ENCODE assay signal across 17 cellular contexts in genomic region chr6:36285187-36285612, GRCh38. TPM values are rescaled to one million over a fixed set of nuclear protein-coding genes. Genes with fewer than 3 reads are reported as not detected.
A peak's percentile ranks its signal among the peaks of the same experiment; 100 is the strongest.
DNase-seq lines count a peak whose midpoint lies in the region; ATAC-seq and TF ChIP-seq lines count a peak whose summit lies in the region.
"Had no signal": no experiment of that assay in that cellular context is flagged by ENCODE, and none has a peak within 500 bp of the region (broad histone marks: within the 10 kb centered on the region; RNA-seq: fewer than 3 reads in every experiment).

No MANE protein-coding gene starts in this region.

- peak; percentile 87 for DNase-seq in GM23338 (ENCODE audit: low spot score)
- DNase-seq in NOMO-1 treated with DMSO at 0.1 percent for 48 hours (lab: John Stamatoyannopoulos, UW; ENCODE audit: unreplicated experiment): peak; percentile 26
- DNase-seq in cerebellum (ENCODE audit: low spot score): peak; percentile 61
- peak; percentile 87 for DNase-seq in neural progenitor cell (ENCODE audit: low spot score)
- no peak for DNase-seq in CD4-positive, alpha-beta memory T cell
- DNase-seq in NCI-H2081 (lab: John Stamatoyannopoulos, UW): no peak
- DNase-seq in DMS114 treated with DMSO at 0.1 percent for 48 hours (lab: John Stamatoyannopoulos, UW; ENCODE audit: unreplicated experiment): no peak
- DNase-seq: activated CD4-positive, alpha-beta memory T cell treated with anti-CD3 and anti-CD28 coated beads, Interleukin-2, amount 10 ng/mL, durations not matched to agents 7 days and 5 days; amniotic stem cell; NCI-H2171 treated with DMSO at 0.1 percent for 48 hours; pancreas; SJCRH30 had no signal

- H3K27ac ChIP-seq in GM23338 (ENCODE audit: low read depth) (no peak overlapping the region), neural progenitor cell (no peak overlapping the region)
- no peak overlapping the region for H3K27ac ChIP-seq in CD4-positive, alpha-beta memory T cell (ENCODE audit: low read depth, low read length)
- H3K27ac ChIP-seq: coronary artery, pancreas, SJCRH30 had no signal

- H3K4me3 ChIP-seq in GM23338: no peak overlapping the region
- no peak overlapping the region for H3K4me3 ChIP-seq in neural progenitor cell
- no peak overlapping the region for H3K4me3 ChIP-seq in CD4-positive, alpha-beta memory T cell (ENCODE audit: low read length in 2 of 2)
- H3K4me3 ChIP-seq: coronary artery, pancreas, SJCRH30 had no signal

- CTCF ChIA-PET in CD4-positive, alpha-beta memory T cell (lab: Charles Lee; ENCODE audit: partially characterized antibody): interaction anchor here (2.9 kb wide), 1 partner anchor 17 kb away, joined by 13 read pairs; no protein-coding TSS in a partner anchor

- H3K9me3 Mint-ChIP-seq in GM23338 (no peaks in the 10 kb centered on the region), neural progenitor cell (no peaks in the 10 kb centered on the region)
- peaks cover 0 to 3% (median 0%) of the 10 kb centered on the region in 8 donors for H3K9me3 Mint-ChIP-seq in CD4-positive, alpha-beta memory T cell
- H3K9me3 Mint-ChIP-seq: activated CD4-positive, alpha-beta memory T cell treated with anti-CD3 and anti-CD28 coated beads, Interleukin-2, amount 10 ng/mL, durations not matched to agents 7 days and 5 days; stimulated activated naive CD8-positive, alpha-beta T cell treated with anti-CD3 and anti-CD28 coated beads, Interleukin-15, Interleukin-2, amounts not matched to agents 100 ng/mL and 50 ng/mL, for 24 hours had no signal

- ATAC-seq in GM23338: peak; percentile 98
- no peak for ATAC-seq in HG03175 (IDR thresholded peaks at IDR 0.05; ENCODE audit: unreplicated experiment)
- ATAC-seq: pancreas had no signal

- peaks cover 3% of the 10 kb centered on the region; the same call in 1 of the 3 replicates for H3K4me1 Mint-ChIP-seq in GM23338
- peaks cover 12% of the 10 kb centered on the region for H3K4me1 Mint-ChIP-seq in neural progenitor cell
- H3K4me1 Mint-ChIP-seq in CD4-positive, alpha-beta memory T cell: peaks cover 6 to 14% (median 10%) of the 10 kb centered on the region in 4 donors

- H3K27me3 Mint-ChIP-seq in GM23338 (ENCODE audit: insufficient read depth, low read depth, poor library complexity): peaks cover 10% of the 10 kb centered on the region
- H3K27me3 Mint-ChIP-seq in neural progenitor cell (ENCODE audit: insufficient read depth, low read depth): peaks cover 9% of the 10 kb centered on the region
- H3K27me3 Mint-ChIP-seq in CD4-positive, alpha-beta memory T cell: peaks cover 25 to 33% of the 10 kb centered on the region in 2 donors

- H3K4me2 ChIP-seq in GM23338: no peak overlapping the region
- peak overlapping the region; percentile 56 for H3K4me2 ChIP-seq in neural progenitor cell

- no peaks in the 10 kb centered on the region for H3K27me3 ChIP-seq in GM23338 (ENCODE audit: insufficient read depth)
- H3K27me3 ChIP-seq in neural progenitor cell: peaks cover 52% of the 10 kb centered on the region
- H3K27me3 ChIP-seq in CD4-positive, alpha-beta memory T cell (ENCODE audit: insufficient read depth, low read length): peaks cover 17% of the 10 kb centered on the region
- H3K27me3 ChIP-seq: SJCRH30 had no signal

- H3K36me3 Mint-ChIP-seq in GM23338 (ENCODE audit: low read depth) (no peaks in the 10 kb centered on the region), neural progenitor cell (no peaks in the 10 kb centered on the region)
- H3K36me3 Mint-ChIP-seq in CD4-positive, alpha-beta memory T cell: no peaks in the 10 kb centered on the region

- H3K4me3 Mint-ChIP-seq in GM23338 (no peak overlapping the region), neural progenitor cell (no peak overlapping the region)
- H3K4me3 Mint-ChIP-seq in CD4-positive, alpha-beta memory T cell: no peak overlapping the region
- H3K4me3 Mint-ChIP-seq: activated CD4-positive, alpha-beta memory T cell treated with anti-CD3 and anti-CD28 coated beads, Interleukin-2, amount 10 ng/mL, durations not matched to agents 7 days and 5 days; stimulated activated naive CD8-positive, alpha-beta T cell treated with anti-CD3 and anti-CD28 coated beads, Interleukin-15, Interleukin-2, amounts not matched to agents 100 ng/mL and 50 ng/mL, for 24 hours had no signal

- H3K79me2 ChIP-seq in GM23338 (replicated peaks; ENCODE audit: insufficient read depth) (no peaks in the 10 kb centered on the region), neural progenitor cell (ENCODE audit: low read depth) (no peaks in the 10 kb centered on the region)

- peaks cover 5% of the 10 kb centered on the region; the same call in 1 of the 2 replicates for H3K4me1 ChIP-seq in GM23338 (ENCODE audit: insufficient read depth)
- H3K4me1 ChIP-seq in neural progenitor cell: peaks cover 7% of the 10 kb centered on the region
- peaks cover 11% of the 10 kb centered on the region for H3K4me1 ChIP-seq in CD4-positive, alpha-beta memory T cell (ENCODE audit: insufficient read depth, low read length)
- H3K4me1 ChIP-seq: pancreas, SJCRH30 had no signal

- TF ChIP-seq CTCF in GM23338 (conservative IDR thresholded peaks at IDR 0.05; ENCODE audit: low read depth in 2 of 2) (peak; percentile 47 to 65), neural progenitor cell (IDR thresholded peaks at IDR 0.05) (peak; percentile 50)

- POLR2A ChIA-PET in CD4-positive, alpha-beta memory T cell (lab: Charles Lee; ENCODE audit: partially characterized antibody): no interaction called here

- H3K9me2 ChIP-seq in GM23338 (ENCODE audit: insufficient read depth): no peaks in the 10 kb centered on the region

- no peaks in the 10 kb centered on the region for H3F3A ChIP-seq in GM23338 (replicated peaks; ENCODE audit: low read depth)
- H3F3A ChIP-seq in neural progenitor cell (ENCODE audit: low read depth): no peaks in the 10 kb centered on the region

- H3K36me3 ChIP-seq in GM23338 (ENCODE audit: insufficient read depth) (no peaks in the 10 kb centered on the region), neural progenitor cell (no peaks in the 10 kb centered on the region)
- no peaks in the 10 kb centered on the region for H3K36me3 ChIP-seq in CD4-positive, alpha-beta memory T cell (ENCODE audit: insufficient read depth, low read length)
- H3K36me3 ChIP-seq: pancreas, SJCRH30 had no signal

- no peaks in the 10 kb centered on the region for H3K9me3 ChIP-seq in neural progenitor cell (ENCODE audit: low read depth)
- no peaks in the 10 kb centered on the region for H3K9me3 ChIP-seq in CD4-positive, alpha-beta memory T cell (ENCODE audit: control insufficient read depth in 1 of 2, low read length in 2 of 2)
- H3K9me3 ChIP-seq: pancreas, SJCRH30 had no signal

- peak overlapping the region; percentile 85; the same call in 1 of the 2 replicates for H2AFZ ChIP-seq in GM23338
- H2AFZ ChIP-seq in neural progenitor cell (replicated peaks): no peak overlapping the region

- intact Hi-C loops in CD4-positive, alpha-beta memory T cell (cut with micrococcal nuclease): no loop called here

- no peak overlapping the region for H3K9ac ChIP-seq in neural progenitor cell

- no peak overlapping the region for H3K27ac Mint-ChIP-seq in GM23338
- H3K27ac Mint-ChIP-seq in neural progenitor cell: no peak overlapping the region
- no peak overlapping the region for H3K27ac Mint-ChIP-seq in CD4-positive, alpha-beta memory T cell
- H3K27ac Mint-ChIP-seq: activated CD4-positive, alpha-beta memory T cell treated with anti-CD3 and anti-CD28 coated beads, Interleukin-2, amount 10 ng/mL, durations not matched to agents 7 days and 5 days; stimulated activated naive CD8-positive, alpha-beta T cell treated with anti-CD3 and anti-CD28 coated beads, Interleukin-15, Interleukin-2, amounts not matched to agents 100 ng/mL and 50 ng/mL, for 24 hours had no signal

- 0 out of 2 replicates have a peak, but pooled peaks cover 3% of the 10 kb centered on the region for H4K20me1 ChIP-seq in GM23338 (replicated peaks; ENCODE audit: insufficient read depth)
- H4K20me1 ChIP-seq in neural progenitor cell (ENCODE audit: low read depth): no peaks in the 10 kb centered on the region

TF ChIP-seq in GM23338, 12 proteins besides CTCF, POLR2A, EP300 and RAD21:
- no peak for TF ChIP-seq NANOG (IDR thresholded peaks at IDR 0.05; ENCODE audit: borderline replicate concordance)
- 0 out of 2 replicates have a peak, but pooled peaks have one; percentile 4 for TF ChIP-seq CREB1 (CRISPR knock-in tag; IDR thresholded peaks at IDR 0.05; ENCODE audit: low read depth)
TF ChIP-seq in GM23338: peak in this region for 1.

RNA-seq across cellular contexts. Expression of gene PNPLA1, which starts 15.3 kb away (rescaled TPM):
- not detected in 2 replicates for total RNA-seq in GM23338 (2014; rRNA removed; shearing (Covaris generic))
- polyA plus RNA-seq in GM23338 (2016; fragmentation: Nextera tagmentation; extraction: Ambion mirVana): not detected in 2 replicates
- total RNA-seq in cerebellum (not detected), neural progenitor cell (ENCODE audit: low replicate concordance) (not detected in 2 replicates)
- under 1 TPM in 1 of 2 experiments, not detected in 1; 0.42 TPM for total RNA-seq in CD4-positive, alpha-beta memory T cell
- not detected for polyA plus RNA-seq in CD4-positive, alpha-beta memory T cell
- total RNA-seq: kidney epithelial cell, SJCRH30, urinary bladder had no signal
- polyA plus RNA-seq: pancreas had no signal

RNA-seq across cellular contexts. Expression of gene BNIP5, which starts 51.5 kb away (rescaled TPM):
- not detected in 2 replicates for total RNA-seq in GM23338 (2014; rRNA removed; shearing (Covaris generic))
- not detected in 2 replicates for polyA plus RNA-seq in GM23338 (2016; fragmentation: Nextera tagmentation; extraction: Ambion mirVana)
- total RNA-seq in cerebellum (not detected), neural progenitor cell (ENCODE audit: low replicate concordance) (not detected in 2 replicates)
- total RNA-seq in CD4-positive, alpha-beta memory T cell: not detected
- polyA plus RNA-seq in CD4-positive, alpha-beta memory T cell: not detected
- total RNA-seq: activated CD4-positive, alpha-beta memory T cell treated with anti-CD3 and anti-CD28 coated beads, Interleukin-2, amount 10 ng/mL, durations not matched to agents 7 days and 5 days; kidney epithelial cell; urinary bladder had no signal
- polyA plus RNA-seq: urinary bladder had no signal

Comparison
In these comparisons a context has a peak if more than half of its experiments do, and no peak if none do; other contexts are left out.
1. DNase-seq: peak in GM23338 (single experiment), NOMO-1 treated with DMSO at 0.1 percent for 48 hours (single experiment), cerebellum (single experiment) and neural progenitor cell (single experiment); none in CD4-positive, alpha-beta memory T cell (0 of 5), NCI-H2081 (0 of 2) and DMS114 treated with DMSO at 0.1 percent for 48 hours (single experiment).